Comparison of ENCODE assay signal across 8 cellular contexts in genomic region chr5:172833372-172833690, GRCh38. TPM values are rescaled to one million over a fixed set of nuclear protein-coding genes. Genes with fewer than 3 reads are reported as not detected.
DNase-seq lines count a peak whose midpoint lies in the region; ATAC-seq and TF ChIP-seq lines count a peak whose summit lies in the region.

No MANE protein-coding gene starts in this region.

- no peak for DNase-seq in H7
- DNase-seq in activated CD4-positive, alpha-beta memory T cell treated with anti-CD3 and anti-CD28 coated beads, Interleukin-2, amount 10 ng/mL, durations not matched to agents 7 days and 5 days: no peak
- DNase-seq in hepatocyte (ENCODE audit: low spot score): no peak
- no peak for DNase-seq in retina
- no peak for DNase-seq in HuH-7.5 (ENCODE audit: low spot score)

- H2AFZ ChIP-seq in hepatocyte: peak overlapping the region; percentile 63

- H4K20me1 ChIP-seq in hepatocyte (ENCODE audit: insufficient read depth, poor library complexity, severe bottlenecking): no peaks in the 10 kb centered on the region

- H3K9me3 Mint-ChIP-seq in activated CD4-positive, alpha-beta memory T cell treated with anti-CD3 and anti-CD28 coated beads, Interleukin-2, amount 10 ng/mL, durations not matched to agents 7 days and 5 days: no peaks in the 10 kb centered on the region

- H3K4me3 ChIP-seq in H7 (ENCODE audit: insufficient read depth, low read depth, low read length) (peak overlapping the region; percentile 80; the same call in 1 of the 2 replicates), hepatocyte (no peak overlapping the region), skin epidermis (peak overlapping the region in 6 of 7 experiments; percentile 67 to 92 (median 84))

- no peak for ATAC-seq in GM19452 (IDR thresholded peaks at IDR 0.05; ENCODE audit: unreplicated experiment)
- no peak for ATAC-seq in GM21381 (IDR thresholded peaks at IDR 0.05; ENCODE audit: unreplicated experiment)

- H3K36me3 ChIP-seq in H7 (replicated peaks; ENCODE audit: control insufficient read depth, insufficient read depth, low read length): no peaks in the 10 kb centered on the region; the same call in none of the 2 replicates
- H3K36me3 ChIP-seq in hepatocyte (replicated peaks; ENCODE audit: insufficient read depth, low read depth): no peaks in the 10 kb centered on the region

- H3K4me1 Mint-ChIP-seq in activated CD4-positive, alpha-beta memory T cell treated with anti-CD3 and anti-CD28 coated beads, Interleukin-2, amount 10 ng/mL, durations not matched to agents 7 days and 5 days: peaks cover 46% of the 10 kb centered on the region

- no peaks in the 10 kb centered on the region for H3K9me2 ChIP-seq in hepatocyte (replicated peaks; ENCODE audit: insufficient read depth)

- 64% methylated on average over 6 of the region's 6 CpGs for WGBS in hepatocyte (ENCODE audit: low lambda C conversion rate, missing lambda C conversion rate)

- no peak overlapping the region for H3K27ac Mint-ChIP-seq in activated CD4-positive, alpha-beta memory T cell treated with anti-CD3 and anti-CD28 coated beads, Interleukin-2, amount 10 ng/mL, durations not matched to agents 7 days and 5 days

- POLR2A ChIA-PET in activated CD4-positive, alpha-beta memory T cell treated with anti-CD3 and anti-CD28 coated beads, Interleukin-2, amount 10 ng/mL, durations not matched to agents 7 days and 5 days (lab: Charles Lee): no interaction called here

- no peaks in the 10 kb centered on the region for H3K27me3 Mint-ChIP-seq in activated CD4-positive, alpha-beta memory T cell treated with anti-CD3 and anti-CD28 coated beads, Interleukin-2, amount 10 ng/mL, durations not matched to agents 7 days and 5 days

- H3K36me3 Mint-ChIP-seq in activated CD4-positive, alpha-beta memory T cell treated with anti-CD3 and anti-CD28 coated beads, Interleukin-2, amount 10 ng/mL, durations not matched to agents 7 days and 5 days (ENCODE audit: low read depth): no peaks in the 10 kb centered on the region

- H3K27me3 ChIP-seq in H7 (ENCODE audit: control insufficient read depth, insufficient read depth, low read length) (no peaks in the 10 kb centered on the region), hepatocyte (no peaks in the 10 kb centered on the region)

- CTCF ChIA-PET in activated CD4-positive, alpha-beta memory T cell treated with anti-CD3 and anti-CD28 coated beads, Interleukin-2, amount 10 ng/mL, durations not matched to agents 7 days and 5 days (lab: Charles Lee): interaction anchor here (1.3 kb wide), 1 partner anchor 26 kb away, joined by 3 read pairs; no protein-coding TSS in a partner anchor

- H3K4me2 ChIP-seq in hepatocyte: peak overlapping the region; percentile 96

- peak overlapping the region; percentile 92 for H3K27ac ChIP-seq in hepatocyte
- H3K27ac ChIP-seq in skin epidermis: peak overlapping the region in 19 of 21 experiments; percentile 69 to 93 (median 86)

- H3K4me3 Mint-ChIP-seq in activated CD4-positive, alpha-beta memory T cell treated with anti-CD3 and anti-CD28 coated beads, Interleukin-2, amount 10 ng/mL, durations not matched to agents 7 days and 5 days: peak overlapping the region; percentile 78

- no peak for TF ChIP-seq CTCF in hepatocyte (IDR thresholded peaks at IDR 0.05; ENCODE audit: poor library complexity)

- H3K4me1 ChIP-seq in hepatocyte (ENCODE audit: insufficient read depth): peaks cover 27% of the 10 kb centered on the region

- H3K9me3 ChIP-seq in hepatocyte (ENCODE audit: low read depth): no peaks in the 10 kb centered on the region

- H3K79me2 ChIP-seq in hepatocyte: peaks cover 38% of the 10 kb centered on the region

RNA-seq across cellular contexts. Expression of gene ERGIC1, which starts 0.7 kb away (rescaled TPM):
- total RNA-seq in H7 (2014; rRNA removed; shearing (Covaris generic)): 97.7 and 102 TPM in 2 replicates
- total RNA-seq in activated CD4-positive, alpha-beta memory T cell treated with anti-CD3 and anti-CD28 coated beads, Interleukin-2, amount 10 ng/mL, durations not matched to agents 7 days and 5 days: 10 to 100 TPM; 36.1 to 37.2 TPM
- total RNA-seq in hepatocyte: 105 and 107 TPM in 2 replicates
- 30.1 and 39.1 TPM in 2 replicates for polyA plus RNA-seq in hepatocyte
